Comparison of ENCODE assay signal across 8 cellular contexts in the genomic region with DNA sequence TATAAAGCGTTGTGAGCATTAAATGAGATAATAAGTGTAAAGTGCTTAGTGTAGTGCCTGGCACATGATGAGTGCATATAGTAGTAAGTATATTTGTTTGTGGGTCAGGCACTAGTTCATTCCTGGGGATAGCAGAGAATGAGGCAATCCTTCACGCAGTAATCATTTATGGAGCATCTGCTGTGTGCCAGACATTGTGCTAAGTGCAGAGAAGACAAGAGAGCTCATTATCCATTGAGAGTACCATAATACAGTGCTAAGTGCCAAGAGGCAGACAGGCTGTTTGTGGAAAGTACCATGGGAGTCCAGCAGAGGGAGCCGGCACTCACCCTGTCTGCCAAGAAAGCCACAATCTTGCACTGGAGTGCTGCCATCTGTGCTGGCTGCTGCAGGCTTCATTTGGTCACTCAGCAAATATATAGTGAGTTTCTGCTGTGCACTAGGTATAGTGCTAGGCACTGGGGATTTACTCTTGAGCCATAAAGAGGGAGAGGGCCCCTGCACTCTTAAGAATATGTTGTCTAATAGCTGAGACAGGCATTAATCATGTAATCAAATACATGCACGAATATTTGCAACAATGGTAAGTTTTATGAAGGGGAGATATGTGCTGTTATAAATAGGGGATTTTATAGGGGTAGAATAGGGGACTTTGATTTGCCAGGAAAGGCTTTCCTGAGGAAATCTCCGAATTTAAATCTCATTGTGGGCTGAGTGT. TPM values are rescaled to one million over a fixed set of nuclear protein-coding genes. Genes with fewer than 3 reads are reported as not detected.
DNase-seq lines count a peak whose midpoint lies in the region; ATAC-seq, FAIRE-seq and TF ChIP-seq lines count a peak whose summit lies in the region.

No MANE protein-coding gene starts in this region.

- intact Hi-C loops in MCF 10A (cut with micrococcal nuclease), result loop anchor here (5.0 kb wide), 1 partner anchor 185 kb away; no protein-coding TSS in a partner anchor

- peak overlapping the region; percentile 3 for H3K4me3 ChIP-seq in CD4-positive, CD25-positive, alpha-beta regulatory T cell (ENCODE audit: low read depth, low read length)
- H3K4me3 ChIP-seq in WERI-Rb-1 (ENCODE audit: low read depth, low read length), result no peak overlapping the region

- H3K36me3 ChIP-seq in CD4-positive, CD25-positive, alpha-beta regulatory T cell (ENCODE audit: control insufficient read depth, insufficient read depth, low read length), result peaks cover 14% of the 10 kb centered on the region
- peaks cover 54% of the 10 kb centered on the region for H3K36me3 ChIP-seq in WERI-Rb-1

- TF ChIP-seq CTCF in WERI-Rb-1 (IDR thresholded peaks at IDR 0.05; ENCODE audit: low read depth, low read length), result peak; percentile 91
- peak; percentile 80 for TF ChIP-seq CTCF in MCF 10A (IDR thresholded peaks at IDR 0.05; ENCODE audit: unreplicated experiment)

- no peak overlapping the region for H3K27ac ChIP-seq in CD4-positive, CD25-positive, alpha-beta regulatory T cell (ENCODE audit: insufficient read depth, low read length, poor library complexity, severe bottlenecking)
- H3K27ac ChIP-seq in WERI-Rb-1, result peak overlapping the region; percentile 28; the same call in 1 of the 2 replicates

- peak; percentile 72 to 80 for ATAC-seq in CD4-positive, CD25-positive, alpha-beta regulatory T cell (ENCODE audit: low read depth in 2 of 2)
- ATAC-seq in GM21529 (IDR thresholded peaks at IDR 0.05; ENCODE audit: unreplicated experiment), result no peak

- CTCF ChIA-PET in MCF 10A (lab: Yijun Ruan, JAX), result interaction anchor here (0.5 to 13.2 kb wide), 59 partner anchors 9 to 1804 kb away, joined by 3 to 191 read pairs (median 4); a partner anchor contains a TSS

- H3K27ac Mint-ChIP-seq in CD4-positive, CD25-positive, alpha-beta regulatory T cell, result peak overlapping the region; percentile 17 to 75 (median 56)
- no peak overlapping the region for H3K27ac Mint-ChIP-seq in MCF 10A (ENCODE audit: low read depth, unreplicated experiment)

- no peak for TF ChIP-seq POLR2A in H54 (IDR thresholded peaks at IDR 0.05; ENCODE audit: low read depth, low read length)

- FAIRE-seq in H54 (lab: Jason Lieb, UNC), result peak; percentile 64

- POLR2A ChIA-PET in MCF 10A (lab: Yijun Ruan, JAX), result interaction anchor here (0.6 to 4.7 kb wide), 10 partner anchors 9 to 543 kb away, joined by 3 to 36 read pairs (median 4); a partner anchor contains a TSS

- H3K4me3 Mint-ChIP-seq in CD4-positive, CD25-positive, alpha-beta regulatory T cell, result peak overlapping the region in 2 of 4 donors; percentile 5 to 31
- H3K4me3 Mint-ChIP-seq in MCF 10A (ENCODE audit: unreplicated experiment), result no peak overlapping the region

- peaks cover 52% of the 10 kb centered on the region for H3K4me1 ChIP-seq in CD4-positive, CD25-positive, alpha-beta regulatory T cell (ENCODE audit: control insufficient read depth, insufficient read depth, low read length, poor library complexity, severe bottlenecking)

- peaks cover 30 to 83% (median 62%) of the 10 kb centered on the region in 4 donors for H3K4me1 Mint-ChIP-seq in CD4-positive, CD25-positive, alpha-beta regulatory T cell
- H3K4me1 Mint-ChIP-seq in MCF 10A (ENCODE audit: insufficient read depth, unreplicated experiment), result peaks cover 35% of the 10 kb centered on the region

- no peaks in the 10 kb centered on the region for H3K27me3 Mint-ChIP-seq in CD4-positive, CD25-positive, alpha-beta regulatory T cell
- no peaks in the 10 kb centered on the region for H3K27me3 Mint-ChIP-seq in MCF 10A (ENCODE audit: insufficient read depth, unreplicated experiment)

- DNase-seq in CD4-positive, CD25-positive, alpha-beta regulatory T cell, result peak; percentile 47 to 82 (median 65)
- peak; percentile 67 for DNase-seq in H54 (ENCODE audit: insufficient read length, low spot score)
- DNase-seq in NCI-H2196 treated with DMSO at 0.1 percent for 48 hours (lab: John Stamatoyannopoulos, UW; ENCODE audit: unreplicated experiment), result peak; percentile 79
- peak; percentile 86 for DNase-seq in WERI-Rb-1
- peak; percentile 82 for DNase-seq in MCF 10A (ENCODE audit: unreplicated experiment)
- DNase-seq in iris pigment epithelial cell (ENCODE audit: low read depth), result peak; percentile 88
- peak; percentile 27 to 64 for DNase-seq in stimulated activated CD4-positive, alpha-beta T cell treated with anti-CD3 and anti-CD28 coated beads, Interleukin-15, amount 100 ng/mL, for 48 hours (ENCODE audit: low read depth in 2 of 2)

- BruUV-seq in MCF 10A (replicated peaks; lab: Mats Ljungman, UMichigan), result no TSS peak

- peaks cover 33% of the 10 kb centered on the region for H3K36me3 Mint-ChIP-seq in CD4-positive, CD25-positive, alpha-beta regulatory T cell
- H3K36me3 Mint-ChIP-seq in MCF 10A (ENCODE audit: insufficient read depth, unreplicated experiment), result peaks cover 68% of the 10 kb centered on the region

- no peaks in the 10 kb centered on the region for H3K27me3 ChIP-seq in CD4-positive, CD25-positive, alpha-beta regulatory T cell (ENCODE audit: control insufficient read depth, insufficient read depth, low read length)
- no peaks in the 10 kb centered on the region for H3K27me3 ChIP-seq in WERI-Rb-1 (ENCODE audit: insufficient read depth, low read depth, severe bottlenecking)

- H3K9me3 Mint-ChIP-seq in CD4-positive, CD25-positive, alpha-beta regulatory T cell, result no peaks in the 10 kb centered on the region
- H3K9me3 Mint-ChIP-seq in MCF 10A (ENCODE audit: unreplicated experiment), result no peaks in the 10 kb centered on the region

- H3K9me3 ChIP-seq in CD4-positive, CD25-positive, alpha-beta regulatory T cell (ENCODE audit: control insufficient read depth in 2 of 2, low read length in 2 of 2), result no peaks in the 10 kb centered on the region
- H3K9me3 ChIP-seq in WERI-Rb-1 (ENCODE audit: severe bottlenecking), result no peaks in the 10 kb centered on the region

RNA-seq across cellular contexts. Expression of a gene that starts 12.9 kb away (rescaled TPM):
- total RNA-seq in CD4-positive, CD25-positive, alpha-beta regulatory T cell, result 0.81 TPM
- 1 to 10 TPM in 1 of 4 donors, under 1 TPM in 2, not detected in 1; 0.73 to 1.4 (median 0.88) TPM for polyA plus RNA-seq in CD4-positive, CD25-positive, alpha-beta regulatory T cell
- 1.1 and 1.5 TPM in 2 replicates for total RNA-seq in MCF 10A (2022)

RNA-seq across cellular contexts. Expression of a gene that starts 13.2 kb away (rescaled TPM):
- total RNA-seq in CD4-positive, CD25-positive, alpha-beta regulatory T cell, result 101 TPM
- 100 to 1,000 TPM; 227 to 259 (median 243) TPM for polyA plus RNA-seq in CD4-positive, CD25-positive, alpha-beta regulatory T cell
- total RNA-seq in MCF 10A (2022), result 226 and 259 TPM in 2 replicates
